In the genomic region with DNA sequence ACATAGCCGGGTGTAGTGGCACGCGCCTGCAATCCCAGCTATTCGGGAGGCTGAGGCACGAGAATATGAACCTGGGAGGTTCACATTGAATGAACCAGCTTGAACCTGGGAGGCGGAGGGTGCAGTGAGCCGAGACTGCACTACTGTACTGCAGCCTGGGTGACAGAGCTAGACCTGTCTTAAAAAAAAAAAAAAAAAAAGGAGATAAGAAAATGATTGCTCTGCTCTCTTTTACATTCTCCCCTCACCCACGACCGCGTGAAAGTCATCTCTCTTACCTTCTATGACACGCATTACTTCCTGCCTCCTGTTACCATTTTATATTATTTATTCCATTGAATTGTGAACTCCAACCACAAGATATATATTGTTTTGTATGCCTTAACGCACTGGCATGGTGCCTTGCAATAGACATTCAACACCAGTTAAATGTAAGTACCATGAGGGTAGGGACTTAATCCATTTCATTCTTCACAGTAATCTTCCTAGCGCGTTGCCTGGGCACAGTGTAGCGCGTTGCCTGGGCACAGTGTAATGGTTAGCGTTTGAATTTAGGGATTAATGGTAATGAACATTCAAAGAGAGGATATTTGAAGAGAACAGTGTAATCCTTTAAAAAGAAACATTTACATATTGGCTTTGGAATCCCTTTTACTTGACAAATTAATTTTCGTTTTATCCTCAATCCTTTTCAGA, we compare ENCODE assay signal across 8 cellular contexts. TPM values are rescaled to one million over a fixed set of nuclear protein-coding genes. Genes with fewer than 3 reads are reported as not detected.
DNase-seq lines count a peak whose midpoint lies in the region; ATAC-seq and TF ChIP-seq lines count a peak whose summit lies in the region.

No MANE protein-coding gene starts in this region.

- peak overlapping the region; percentile 80 to 88 for H3K4me3 ChIP-seq in CD4-positive, alpha-beta memory T cell (ENCODE audit: low read length in 2 of 2)
- H3K4me3 ChIP-seq in psoas muscle: peak overlapping the region; percentile 93

- peak; percentile 41 to 79 (median 55) for DNase-seq in CD4-positive, alpha-beta memory T cell
- DNase-seq in T-helper 22 cell (ENCODE audit: low read depth): peak; percentile 41
- peak; percentile 34 for DNase-seq in effector CD4-positive, alpha-beta T cell
- DNase-seq in psoas muscle: no peak
- DNase-seq in NCI-H128 (lab: John Stamatoyannopoulos, UW; ENCODE audit: unreplicated experiment): no peak
- DNase-seq in NCI-H1417 treated with DMSO at 0.1 percent for 48 hours (lab: John Stamatoyannopoulos, UW): no peak
- DNase-seq in GOT3 (lab: John Stamatoyannopoulos, UW): no peak

- H3K9me3 Mint-ChIP-seq in CD4-positive, alpha-beta memory T cell: no peaks in the 10 kb centered on the region

- H3K27ac ChIP-seq in CD4-positive, alpha-beta memory T cell (ENCODE audit: low read depth, low read length): peak overlapping the region; percentile 88
- H3K27ac ChIP-seq in psoas muscle: peak overlapping the region; percentile 98

- H3K4me3 Mint-ChIP-seq in CD4-positive, alpha-beta memory T cell: peak overlapping the region; percentile 89 to 98 (median 97)

- no peaks in the 10 kb centered on the region for H3K27me3 Mint-ChIP-seq in CD4-positive, alpha-beta memory T cell

- POLR2A ChIA-PET in CD4-positive, alpha-beta memory T cell (lab: Charles Lee; ENCODE audit: partially characterized antibody): interaction anchor here (0.6 to 5.3 kb wide), 29 partner anchors 12 to 281 kb away, joined by 3 to 66 read pairs (median 4); partner anchors contain the start of genes MDM1, MDM2, NUP107 and SLC35E3

- peak overlapping the region; percentile 90 to 99 (median 94) for H3K27ac Mint-ChIP-seq in CD4-positive, alpha-beta memory T cell

- H3K36me3 ChIP-seq in CD4-positive, alpha-beta memory T cell (ENCODE audit: insufficient read depth, low read length): no peaks in the 10 kb centered on the region
- peaks cover 0 to 7% of the 10 kb centered on the region in 2 donors for H3K36me3 ChIP-seq in psoas muscle (ENCODE audit: insufficient read depth in 1 of 2, low read depth in 1 of 2)

- ATAC-seq in psoas muscle (no peak), GM19328 (IDR thresholded peaks at IDR 0.05; ENCODE audit: unreplicated experiment) (no peak)

- CTCF ChIA-PET in CD4-positive, alpha-beta memory T cell (lab: Charles Lee; ENCODE audit: partially characterized antibody): interaction anchor here (0.9 to 5.9 kb wide), 6 partner anchors 20 to 255 kb away, joined by 3 to 46 read pairs (median 3); no protein-coding TSS in a partner anchor

- intact Hi-C loops in CD4-positive, alpha-beta memory T cell (cut with micrococcal nuclease): loop anchor here (5.0 kb wide), 2 partner anchors 34 to 151 kb away; no protein-coding TSS in a partner anchor
- intact Hi-C loops in psoas muscle (cut with DNase I): loop anchor here (5.0 to 10.0 kb wide), 4 partner anchors 71 to 256 kb away; partner anchors contain the start of gene NUP107 (in 2 of the 2)

- no peaks in the 10 kb centered on the region for H3K27me3 ChIP-seq in CD4-positive, alpha-beta memory T cell (ENCODE audit: insufficient read depth, low read length)
- H3K27me3 ChIP-seq in psoas muscle (ENCODE audit: insufficient read depth in 3 of 3, low read length in 2 of 3): no peaks in the 10 kb centered on the region

- H3K36me3 Mint-ChIP-seq in CD4-positive, alpha-beta memory T cell: peaks cover 18 to 55% of the 10 kb centered on the region in 2 donors

- H3K4me1 Mint-ChIP-seq in CD4-positive, alpha-beta memory T cell: peaks cover 34 to 65% (median 49%) of the 10 kb centered on the region in 4 donors

- WGBS in psoas muscle, 3 donors: 89 to 90% (median 89%) methylated on average over 18 of the region's 18 CpGs

- H3K9me3 ChIP-seq in CD4-positive, alpha-beta memory T cell (ENCODE audit: control insufficient read depth in 1 of 2, low read length in 2 of 2): no peaks in the 10 kb centered on the region
- H3K9me3 ChIP-seq in psoas muscle: no peaks in the 10 kb centered on the region

- H3K4me1 ChIP-seq in CD4-positive, alpha-beta memory T cell (ENCODE audit: insufficient read depth, low read length): peaks cover 67% of the 10 kb centered on the region
- H3K4me1 ChIP-seq in psoas muscle: peaks cover 64% of the 10 kb centered on the region

- no peak for TF ChIP-seq CTCF in psoas muscle (IDR thresholded peaks at IDR 0.05)

RNA-seq across cellular contexts. Expression of gene RAP1B, which starts 2.7 kb away (rescaled TPM):
- total RNA-seq in CD4-positive, alpha-beta memory T cell: 100 to 1,000 TPM; 193 to 195 TPM
- 100 to 1,000 TPM; 433 to 542 TPM for polyA plus RNA-seq in CD4-positive, alpha-beta memory T cell
- total RNA-seq in psoas muscle: 10 to 100 TPM; 36.2 to 65.6 (median 54.1) TPM
- polyA plus RNA-seq in psoas muscle: 10 to 100 TPM; 39.7 to 85.7 (median 69.4) TPM

Comparison
In these comparisons a context has a peak if more than half of its experiments do, and no peak if none do; other contexts are left out.
1. DNase-seq: peak in CD4-positive, alpha-beta memory T cell (5 of 5), T-helper 22 cell (single experiment) and effector CD4-positive, alpha-beta T cell (single experiment); none in psoas muscle (0 of 2), NCI-H128 (single experiment), NCI-H1417 treated with DMSO at 0.1 percent for 48 hours (single experiment) and GOT3 (single experiment).